In the genomic region with DNA sequence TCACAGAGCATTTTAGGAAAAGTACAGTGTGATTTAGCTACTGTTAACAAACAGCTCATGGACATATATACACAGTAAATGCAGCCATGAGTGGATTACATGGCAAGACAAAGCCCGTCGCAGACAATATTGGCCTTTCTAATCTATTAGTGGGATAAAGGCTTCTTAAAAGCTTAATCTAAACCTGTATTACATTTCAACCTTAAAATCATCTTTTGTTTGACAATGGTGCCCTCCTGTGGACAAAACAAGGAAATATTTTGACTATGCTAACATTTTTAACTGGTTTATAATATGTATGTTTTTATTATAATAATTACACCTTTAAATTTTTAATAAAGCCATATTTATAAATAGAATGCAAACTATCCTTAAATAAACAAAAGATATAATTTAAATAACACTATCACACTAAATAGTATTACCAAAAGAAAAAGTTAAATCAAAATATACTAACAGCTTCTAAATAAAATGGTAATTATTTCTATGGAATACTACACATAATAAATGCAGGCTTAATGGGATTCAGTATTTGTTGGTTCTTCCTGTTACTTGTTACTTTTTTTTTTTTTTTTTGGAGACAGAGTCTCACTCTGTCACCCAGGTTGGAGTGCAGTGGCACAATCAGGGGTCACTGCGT, we compare ENCODE assay signal across 8 cellular contexts. TPM values are rescaled to one million over a fixed set of nuclear protein-coding genes. Genes with fewer than 3 reads are reported as not detected.
DNase-seq lines count a peak whose midpoint lies in the region; ATAC-seq and TF ChIP-seq lines count a peak whose summit lies in the region.

No MANE protein-coding gene starts in this region.

- no peaks in the 10 kb centered on the region for H3K9me3 ChIP-seq in CD4-positive, alpha-beta T cell (ENCODE audit: control insufficient read depth, low read length)
- H3K9me3 ChIP-seq in vagina: no peaks in the 10 kb centered on the region

- intact Hi-C loops in CD4-positive, alpha-beta T cell (cut with DNase I, micrococcal nuclease): loop anchor here (1.0 to 5.0 kb wide), 5 partner anchors 1780 to 1956 kb away; no protein-coding TSS in a partner anchor
- intact Hi-C loops in vagina (cut with DNase I): no loop called here
- intact Hi-C loops in posterior cingulate gyrus (cut with DNase I): loop anchor here (5.0 to 10.0 kb wide), 3 partner anchors 39 to 1919 kb away; a partner anchor contains a TSS

- no peak for ATAC-seq in CD4-positive, alpha-beta T cell (ENCODE audit: poor library complexity)
- no peak for ATAC-seq in GM18909 (IDR thresholded peaks at IDR 0.05; ENCODE audit: poor library complexity, unreplicated experiment)

- no peak overlapping the region for H3K27ac Mint-ChIP-seq in CD4-positive, alpha-beta T cell
- H3K27ac Mint-ChIP-seq in HFFc6: no peak overlapping the region
- no peak overlapping the region for H3K27ac Mint-ChIP-seq in glutamatergic neuron (ENCODE audit: unreplicated experiment)

- H3K36me3 Mint-ChIP-seq in CD4-positive, alpha-beta T cell (ENCODE audit: low read depth): no peaks in the 10 kb centered on the region
- no peaks in the 10 kb centered on the region for H3K36me3 Mint-ChIP-seq in HFFc6 (ENCODE audit: low read depth)
- no peaks in the 10 kb centered on the region for H3K36me3 Mint-ChIP-seq in glutamatergic neuron (ENCODE audit: unreplicated experiment)

- TF ChIP-seq CTCF in CD4-positive, alpha-beta T cell (IDR thresholded peaks at IDR 0.05): peak; percentile 77
- TF ChIP-seq CTCF in HFFc6 (IDR thresholded peaks at IDR 0.05) (peak; percentile 84), glutamatergic neuron (IDR thresholded peaks at IDR 0.05; ENCODE audit: partially characterized antibody, unreplicated experiment) (peak; percentile 76), vagina (IDR thresholded peaks at IDR 0.05) (peak in 2 of 3 experiments; percentile 34 to 35)

- H3K4me3 Mint-ChIP-seq in CD4-positive, alpha-beta T cell: no peak overlapping the region
- H3K4me3 Mint-ChIP-seq in HFFc6 (no peak overlapping the region), glutamatergic neuron (ENCODE audit: unreplicated experiment) (no peak overlapping the region)

- peaks cover 14% of the 10 kb centered on the region for H3K27me3 Mint-ChIP-seq in CD4-positive, alpha-beta T cell
- peaks cover 6% of the 10 kb centered on the region; the same call in 1 of the 2 replicates for H3K27me3 Mint-ChIP-seq in HFFc6 (ENCODE audit: insufficient read depth)
- H3K27me3 Mint-ChIP-seq in glutamatergic neuron (ENCODE audit: unreplicated experiment): no peaks in the 10 kb centered on the region

- no peaks in the 10 kb centered on the region for H3K4me1 Mint-ChIP-seq in CD4-positive, alpha-beta T cell (ENCODE audit: low read depth)
- no peaks in the 10 kb centered on the region for H3K4me1 Mint-ChIP-seq in HFFc6 (ENCODE audit: low read depth)
- H3K4me1 Mint-ChIP-seq in glutamatergic neuron (ENCODE audit: low read depth, unreplicated experiment): peaks cover 4% of the 10 kb centered on the region

- no peak for DNase-seq in CD4-positive, alpha-beta T cell
- DNase-seq in HFFc6 (peak; percentile 35), SW480 (ENCODE audit: low spot score) (peak; percentile 35), glutamatergic neuron (no peak), vagina (ENCODE audit: extremely low spot score in 2 of 2) (no peak), posterior cingulate gyrus (no peak)
- DNase-seq in activated CD8-positive, alpha-beta memory T cell treated with anti-CD3 and anti-CD28 coated beads, Interleukin-2, amount 50 U/mL, for 4 hours: no peak

- H3K9me3 Mint-ChIP-seq in CD4-positive, alpha-beta T cell: no peaks in the 10 kb centered on the region
- no peaks in the 10 kb centered on the region for H3K9me3 Mint-ChIP-seq in HFFc6
- H3K9me3 Mint-ChIP-seq in glutamatergic neuron (ENCODE audit: unreplicated experiment): peaks cover 2% of the 10 kb centered on the region

- CTCF ChIA-PET in CD4-positive, alpha-beta T cell (lab: Charles Lee): interaction anchor here (0.7 to 1.8 kb wide), 4 partner anchors 1750 to 1955 kb away, joined by 3 to 9 read pairs (median 6); no protein-coding TSS in a partner anchor

- no peak overlapping the region for H3K4me3 ChIP-seq in vagina

- H3K36me3 ChIP-seq in vagina: no peaks in the 10 kb centered on the region

- POLR2A ChIA-PET in CD4-positive, alpha-beta T cell (lab: Charles Lee): interaction anchor here (2.0 kb wide), 1 partner anchor 1780 kb away, joined by 5 read pairs; no protein-coding TSS in a partner anchor

- no peaks in the 10 kb centered on the region for H3K4me1 ChIP-seq in vagina

- TF ChIP-seq POLR2A in vagina (IDR thresholded peaks at IDR 0.05): no peak

- no peak overlapping the region for H3K27ac ChIP-seq in CD4-positive, alpha-beta T cell (ENCODE audit: low read depth, low read length)
- no peak overlapping the region for H3K27ac ChIP-seq in vagina

- peaks cover 4% of the 10 kb centered on the region for H3K27me3 ChIP-seq in CD4-positive, alpha-beta T cell (ENCODE audit: control insufficient read depth, insufficient read depth, low read length)
- no peaks in the 10 kb centered on the region for H3K27me3 ChIP-seq in vagina

RNA-seq across cellular contexts. Expression of a gene that starts 38.6 kb away (rescaled TPM):
- total RNA-seq in CD4-positive, alpha-beta T cell: not detected
- not detected for total RNA-seq in HFFc6 (2021; fragmentation: NEBNext Ultra II Directional; extraction: Animal tissue kit (Norgen Biotek cat#: 25700))
- total RNA-seq in glutamatergic neuron (ENCODE audit: unreplicated experiment) (not detected), vagina (0.74 TPM)

Comparison
In these comparisons a context has a peak if more than half of its experiments do, and no peak if none do; other contexts are left out.
1. DNase-seq: peak in HFFc6 (single experiment) and SW480 (single experiment); none in CD4-positive, alpha-beta T cell (0 of 10), glutamatergic neuron (single experiment), vagina (0 of 2), posterior cingulate gyrus (0 of 10) and activated CD8-positive, alpha-beta memory T cell treated with anti-CD3 and anti-CD28 coated beads, Interleukin-2, amount 50 U/mL, for 4 hours (single experiment).
2. Peak in every context shown above with its lines, with median percentiles within 50 percentile points of each other: CTCF ChIP-seq.